ENCODE assay signal across 7 cellular contexts in genomic region chr1:109221201-109221600, GRCh38. TPM values are rescaled to one million over a fixed set of nuclear protein-coding genes. Genes with fewer than 3 reads are reported as not detected.
A peak's percentile ranks its signal among the peaks of the same experiment; 100 is the strongest.
DNase-seq lines count a peak whose midpoint lies in the region; ATAC-seq and TF ChIP-seq lines count a peak whose summit lies in the region.
"Not testable (repeated sequence)": the region's sequence is repeated elsewhere in the genome, so short reads cannot be mapped to it uniquely, and the experiment has no call there.

No MANE protein-coding gene starts in this region.

- H3K79me2 ChIP-seq in neural progenitor cell (ENCODE audit: low read depth): peaks cover 94% of the 10 kb centered on the region

- H3F3A ChIP-seq in neural progenitor cell (ENCODE audit: low read depth): not testable (repeated sequence)

- H3K4me3 ChIP-seq in CD8-positive, alpha-beta T cell (ENCODE audit: low read depth, low read length); neural progenitor cell: not testable (repeated sequence)

- H3K4me2 ChIP-seq in neural progenitor cell: not testable (repeated sequence)

- intact Hi-C loops in CD8-positive, alpha-beta T cell (cut with DNase I, micrococcal nuclease); activated CD4-positive, alpha-beta T cell treated with anti-CD3 and anti-CD28 coated beads, Interleukin-2, amount 10 ng/mL, durations not matched to agents 24 days and 14 days (cut with micrococcal nuclease): not testable (repeated sequence)

- not testable (repeated sequence) for H3K27me3 ChIP-seq in CD8-positive, alpha-beta T cell (ENCODE audit: insufficient read depth, low read length); neural progenitor cell

- H3K4me3 Mint-ChIP-seq in CD8-positive, alpha-beta T cell; activated CD4-positive, alpha-beta T cell treated with anti-CD3 and anti-CD28 coated beads, Interleukin-2, amount 10 ng/mL, durations not matched to agents 24 days and 14 days; activated T-helper 17 cell treated with anti-CD3 and anti-CD28 coated beads, Interleukin-2, amount 50 U/mL, for 72 hours; glutamatergic neuron (ENCODE audit: unreplicated experiment): not testable (repeated sequence)
- H3K4me3 Mint-ChIP-seq in activated naive CD8-positive, alpha-beta T cell: peak overlapping the region; percentile 50
- peak overlapping the region; percentile 22 for H3K4me3 Mint-ChIP-seq in neural progenitor cell
- H3K4me3 Mint-ChIP-seq in stimulated activated naive CD8-positive, alpha-beta T cell treated with anti-CD3 and anti-CD28 coated beads, Interleukin-15, Interleukin-2, amounts not matched to agents 100 ng/mL and 50 ng/mL, for 24 hours: peak overlapping the region; percentile 18

- H3K27ac Mint-ChIP-seq in CD8-positive, alpha-beta T cell: peak overlapping the region; percentile 43
- H3K27ac Mint-ChIP-seq in activated CD4-positive, alpha-beta T cell treated with anti-CD3 and anti-CD28 coated beads, Interleukin-2, amount 10 ng/mL, durations not matched to agents 24 days and 14 days: peak overlapping the region; percentile 41
- peak overlapping the region; percentile 41 for H3K27ac Mint-ChIP-seq in activated T-helper 17 cell treated with anti-CD3 and anti-CD28 coated beads, Interleukin-2, amount 50 U/mL, for 72 hours
- H3K27ac Mint-ChIP-seq in activated naive CD8-positive, alpha-beta T cell; neural progenitor cell; stimulated activated naive CD8-positive, alpha-beta T cell treated with anti-CD3 and anti-CD28 coated beads, Interleukin-15, Interleukin-2, amounts not matched to agents 100 ng/mL and 50 ng/mL, for 24 hours: not testable (repeated sequence)
- peak overlapping the region; percentile 67 for H3K27ac Mint-ChIP-seq in glutamatergic neuron (ENCODE audit: unreplicated experiment)

- not testable (repeated sequence) for DNase-seq in CD8-positive, alpha-beta T cell; activated CD4-positive, alpha-beta T cell treated with anti-CD3 and anti-CD28 coated beads, Interleukin-2, amount 10 ng/mL, durations not matched to agents 24 days and 14 days; glutamatergic neuron; neural progenitor cell (ENCODE audit: low spot score)

- peaks cover 12% of the 10 kb centered on the region for H3K4me1 ChIP-seq in CD8-positive, alpha-beta T cell (ENCODE audit: insufficient read depth, low read length)
- H3K4me1 ChIP-seq in neural progenitor cell: not testable (repeated sequence)

- H3K27me3 Mint-ChIP-seq in CD8-positive, alpha-beta T cell (ENCODE audit: low read depth); activated CD4-positive, alpha-beta T cell treated with anti-CD3 and anti-CD28 coated beads, Interleukin-2, amount 10 ng/mL, durations not matched to agents 24 days and 14 days; activated T-helper 17 cell treated with anti-CD3 and anti-CD28 coated beads, Interleukin-2, amount 50 U/mL, for 72 hours; activated naive CD8-positive, alpha-beta T cell; glutamatergic neuron (ENCODE audit: unreplicated experiment); neural progenitor cell (ENCODE audit: insufficient read depth, low read depth); stimulated activated naive CD8-positive, alpha-beta T cell treated with anti-CD3 and anti-CD28 coated beads, Interleukin-15, Interleukin-2, amounts not matched to agents 100 ng/mL and 50 ng/mL, for 24 hours: not testable (repeated sequence)

- not testable (repeated sequence) for TF ChIP-seq CTCF in CD8-positive, alpha-beta T cell (IDR thresholded peaks at IDR 0.05); glutamatergic neuron (IDR thresholded peaks at IDR 0.05; ENCODE audit: partially characterized antibody, unreplicated experiment); neural progenitor cell (IDR thresholded peaks at IDR 0.05)

- not testable (repeated sequence) for H3K36me3 ChIP-seq in CD8-positive, alpha-beta T cell (ENCODE audit: insufficient read depth, low read length); neural progenitor cell

- peaks cover 55% of the 10 kb centered on the region for H3K36me3 Mint-ChIP-seq in CD8-positive, alpha-beta T cell
- H3K36me3 Mint-ChIP-seq in activated CD4-positive, alpha-beta T cell treated with anti-CD3 and anti-CD28 coated beads, Interleukin-2, amount 10 ng/mL, durations not matched to agents 24 days and 14 days (ENCODE audit: low read depth): peaks cover 56% of the 10 kb centered on the region
- peaks cover 87% of the 10 kb centered on the region for H3K36me3 Mint-ChIP-seq in activated T-helper 17 cell treated with anti-CD3 and anti-CD28 coated beads, Interleukin-2, amount 50 U/mL, for 72 hours (ENCODE audit: low read depth)
- H3K36me3 Mint-ChIP-seq in activated naive CD8-positive, alpha-beta T cell: peaks cover 13% of the 10 kb centered on the region
- not testable (repeated sequence) for H3K36me3 Mint-ChIP-seq in glutamatergic neuron (ENCODE audit: unreplicated experiment)
- peaks cover 22% of the 10 kb centered on the region for H3K36me3 Mint-ChIP-seq in neural progenitor cell
- peaks cover 71% of the 10 kb centered on the region for H3K36me3 Mint-ChIP-seq in stimulated activated naive CD8-positive, alpha-beta T cell treated with anti-CD3 and anti-CD28 coated beads, Interleukin-15, Interleukin-2, amounts not matched to agents 100 ng/mL and 50 ng/mL, for 24 hours (ENCODE audit: low read depth)

- not testable (repeated sequence) for H3K9me3 ChIP-seq in CD8-positive, alpha-beta T cell (ENCODE audit: low read length); neural progenitor cell (ENCODE audit: low read depth)

- CTCF ChIA-PET in CD8-positive, alpha-beta T cell (lab: Charles Lee): not testable (repeated sequence)

- H3K27ac ChIP-seq in CD8-positive, alpha-beta T cell (ENCODE audit: low read depth, low read length); neural progenitor cell: not testable (repeated sequence)

- H2AFZ ChIP-seq in neural progenitor cell (replicated peaks): not testable (repeated sequence)

- peaks cover 63% of the 10 kb centered on the region for H3K4me1 Mint-ChIP-seq in CD8-positive, alpha-beta T cell (ENCODE audit: low read depth)
- H3K4me1 Mint-ChIP-seq in activated CD4-positive, alpha-beta T cell treated with anti-CD3 and anti-CD28 coated beads, Interleukin-2, amount 10 ng/mL, durations not matched to agents 24 days and 14 days: peaks cover 25% of the 10 kb centered on the region
- H3K4me1 Mint-ChIP-seq in activated T-helper 17 cell treated with anti-CD3 and anti-CD28 coated beads, Interleukin-2, amount 50 U/mL, for 72 hours: peaks cover 23% of the 10 kb centered on the region
- peaks cover 56% of the 10 kb centered on the region for H3K4me1 Mint-ChIP-seq in activated naive CD8-positive, alpha-beta T cell (ENCODE audit: low read depth)
- peaks cover 13% of the 10 kb centered on the region for H3K4me1 Mint-ChIP-seq in glutamatergic neuron (ENCODE audit: low read depth, unreplicated experiment)
- H3K4me1 Mint-ChIP-seq in neural progenitor cell: peaks cover 16% of the 10 kb centered on the region
- H3K4me1 Mint-ChIP-seq in stimulated activated naive CD8-positive, alpha-beta T cell treated with anti-CD3 and anti-CD28 coated beads, Interleukin-15, Interleukin-2, amounts not matched to agents 100 ng/mL and 50 ng/mL, for 24 hours (ENCODE audit: low read depth): peaks cover 49% of the 10 kb centered on the region

- peaks cover 11% of the 10 kb centered on the region for H4K20me1 ChIP-seq in neural progenitor cell (ENCODE audit: low read depth)

- H3K9ac ChIP-seq in neural progenitor cell: not testable (repeated sequence)

- POLR2A ChIA-PET in CD8-positive, alpha-beta T cell (lab: Charles Lee): not testable (repeated sequence)

- H3K9me3 Mint-ChIP-seq in CD8-positive, alpha-beta T cell; activated CD4-positive, alpha-beta T cell treated with anti-CD3 and anti-CD28 coated beads, Interleukin-2, amount 10 ng/mL, durations not matched to agents 24 days and 14 days; activated T-helper 17 cell treated with anti-CD3 and anti-CD28 coated beads, Interleukin-2, amount 50 U/mL, for 72 hours; activated naive CD8-positive, alpha-beta T cell (ENCODE audit: low read depth); glutamatergic neuron (ENCODE audit: unreplicated experiment); neural progenitor cell; stimulated activated naive CD8-positive, alpha-beta T cell treated with anti-CD3 and anti-CD28 coated beads, Interleukin-15, Interleukin-2, amounts not matched to agents 100 ng/mL and 50 ng/mL, for 24 hours: not testable (repeated sequence)

- ATAC-seq in CD8-positive, alpha-beta T cell; activated T-helper 17 cell treated with anti-CD3 and anti-CD28 coated beads, Interleukin-2, amount 50 U/mL, for 72 hours (replicated peaks): not testable (repeated sequence)

RNA-seq across cellular contexts. Expression of gene SARS1, which starts 7.5 kb away (rescaled TPM):
- 100 to 1,000 TPM; 113 to 118 TPM for total RNA-seq in CD8-positive, alpha-beta T cell
- 141 and 150 TPM in 2 replicates for total RNA-seq in activated CD4-positive, alpha-beta T cell treated with anti-CD3 and anti-CD28 coated beads, Interleukin-2, amount 10 ng/mL, durations not matched to agents 24 days and 14 days
- total RNA-seq in activated T-helper 17 cell treated with anti-CD3 and anti-CD28 coated beads, Interleukin-2, amount 50 U/mL, for 72 hours: 100 to 1,000 TPM; 116 to 168 TPM
- total RNA-seq in glutamatergic neuron (ENCODE audit: unreplicated experiment): 555 TPM
- 118 and 128 TPM in 2 replicates for total RNA-seq in neural progenitor cell (ENCODE audit: low replicate concordance)

RNA-seq across cellular contexts. Expression of gene CELSR2, which starts 28.1 kb away (rescaled TPM):
- total RNA-seq in CD8-positive, alpha-beta T cell: 1 to 10 TPM; 3.8 TPM
- total RNA-seq in activated CD4-positive, alpha-beta T cell treated with anti-CD3 and anti-CD28 coated beads, Interleukin-2, amount 10 ng/mL, durations not matched to agents 24 days and 14 days: 3.8 and 4.1 TPM in 2 replicates
- 1 to 10 TPM in 1 of 2 donors, under 1 TPM in 1; 0.77 to 1.3 TPM for total RNA-seq in activated T-helper 17 cell treated with anti-CD3 and anti-CD28 coated beads, Interleukin-2, amount 50 U/mL, for 72 hours
- total RNA-seq in glutamatergic neuron (ENCODE audit: unreplicated experiment) (181 TPM), neural progenitor cell (ENCODE audit: low replicate concordance) (11.1 and 26.5 TPM in 2 replicates)
